11 cellular contexts compared by ENCODE assay signal in the genomic region with DNA sequence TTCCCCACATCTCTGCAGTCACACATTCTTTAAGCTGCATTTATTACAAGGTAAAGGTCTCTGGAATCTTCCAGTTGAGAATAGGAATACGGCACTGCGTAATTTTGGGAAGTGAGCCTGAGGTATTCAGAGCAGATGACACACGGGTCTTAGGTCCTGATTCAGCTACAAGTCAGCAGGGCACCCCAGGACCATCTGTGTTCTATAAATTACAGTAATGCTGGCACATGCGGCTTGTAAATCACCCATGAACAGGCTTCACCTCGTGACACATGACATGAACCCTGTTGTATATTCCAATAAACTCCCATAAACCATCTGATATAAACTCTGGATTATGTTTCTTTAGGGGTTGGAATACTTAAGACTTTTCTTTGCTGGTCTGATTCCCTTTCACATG.
"Had no signal": no experiment of that assay in that cellular context is flagged by ENCODE, and none has a peak within 500 bp of the region (broad histone marks: within the 10 kb centered on the region; RNA-seq: fewer than 3 reads in every experiment).

No MANE protein-coding gene starts in this region.

- DNase-seq: activated CD4-positive, alpha-beta memory T cell treated with anti-CD3 and anti-CD28 coated beads, Interleukin-2, amount 10 ng/mL, durations not matched to agents 7 days and 5 days; activated CD4-positive, CD25-positive, alpha-beta regulatory T cell treated with anti-CD3 and anti-CD28 coated beads, Interleukin-2, amount 50 U/mL, for 72 hours; activated naive CD8-positive, alpha-beta T cell treated with anti-CD3 and anti-CD28 coated beads, Interleukin-2, amount 10 ng/mL, durations not matched to agents 7 days and 5 days; activated T-cell treated with anti-CD3 and anti-CD28 coated beads, Interleukin-2, amount 50 U/mL, for 48 hours; anterior cingulate cortex; foreskin keratinocyte; head of caudate nucleus; left cardiac atrium; stimulated activated CD4-positive, alpha-beta T cell treated with anti-CD3 and anti-CD28 coated beads, Interleukin-4, amount 100 ng/mL, for 4 hours; stomach had no signal

- H3K27me3 Mint-ChIP-seq: activated CD4-positive, alpha-beta memory T cell treated with anti-CD3 and anti-CD28 coated beads, Interleukin-2, amount 10 ng/mL, durations not matched to agents 7 days and 5 days; activated naive CD8-positive, alpha-beta T cell treated with anti-CD3 and anti-CD28 coated beads, Interleukin-2, amount 10 ng/mL, durations not matched to agents 7 days and 5 days had no signal

- H3K36me3 Mint-ChIP-seq: activated naive CD8-positive, alpha-beta T cell treated with anti-CD3 and anti-CD28 coated beads, Interleukin-2, amount 10 ng/mL, durations not matched to agents 7 days and 5 days had no signal

- H3K27ac Mint-ChIP-seq: activated CD4-positive, alpha-beta memory T cell treated with anti-CD3 and anti-CD28 coated beads, Interleukin-2, amount 10 ng/mL, durations not matched to agents 7 days and 5 days; activated naive CD8-positive, alpha-beta T cell treated with anti-CD3 and anti-CD28 coated beads, Interleukin-2, amount 10 ng/mL, durations not matched to agents 7 days and 5 days had no signal

- ATAC-seq: esophagus mucosa, foreskin keratinocyte, left cardiac atrium had no signal

- H3K9me3 Mint-ChIP-seq: activated CD4-positive, alpha-beta memory T cell treated with anti-CD3 and anti-CD28 coated beads, Interleukin-2, amount 10 ng/mL, durations not matched to agents 7 days and 5 days; activated naive CD8-positive, alpha-beta T cell treated with anti-CD3 and anti-CD28 coated beads, Interleukin-2, amount 10 ng/mL, durations not matched to agents 7 days and 5 days had no signal

- H3K4me1 Mint-ChIP-seq: activated CD4-positive, alpha-beta memory T cell treated with anti-CD3 and anti-CD28 coated beads, Interleukin-2, amount 10 ng/mL, durations not matched to agents 7 days and 5 days; activated naive CD8-positive, alpha-beta T cell treated with anti-CD3 and anti-CD28 coated beads, Interleukin-2, amount 10 ng/mL, durations not matched to agents 7 days and 5 days had no signal

- H3K4me3 Mint-ChIP-seq: activated CD4-positive, alpha-beta memory T cell treated with anti-CD3 and anti-CD28 coated beads, Interleukin-2, amount 10 ng/mL, durations not matched to agents 7 days and 5 days; activated naive CD8-positive, alpha-beta T cell treated with anti-CD3 and anti-CD28 coated beads, Interleukin-2, amount 10 ng/mL, durations not matched to agents 7 days and 5 days had no signal
